In the genomic region with DNA sequence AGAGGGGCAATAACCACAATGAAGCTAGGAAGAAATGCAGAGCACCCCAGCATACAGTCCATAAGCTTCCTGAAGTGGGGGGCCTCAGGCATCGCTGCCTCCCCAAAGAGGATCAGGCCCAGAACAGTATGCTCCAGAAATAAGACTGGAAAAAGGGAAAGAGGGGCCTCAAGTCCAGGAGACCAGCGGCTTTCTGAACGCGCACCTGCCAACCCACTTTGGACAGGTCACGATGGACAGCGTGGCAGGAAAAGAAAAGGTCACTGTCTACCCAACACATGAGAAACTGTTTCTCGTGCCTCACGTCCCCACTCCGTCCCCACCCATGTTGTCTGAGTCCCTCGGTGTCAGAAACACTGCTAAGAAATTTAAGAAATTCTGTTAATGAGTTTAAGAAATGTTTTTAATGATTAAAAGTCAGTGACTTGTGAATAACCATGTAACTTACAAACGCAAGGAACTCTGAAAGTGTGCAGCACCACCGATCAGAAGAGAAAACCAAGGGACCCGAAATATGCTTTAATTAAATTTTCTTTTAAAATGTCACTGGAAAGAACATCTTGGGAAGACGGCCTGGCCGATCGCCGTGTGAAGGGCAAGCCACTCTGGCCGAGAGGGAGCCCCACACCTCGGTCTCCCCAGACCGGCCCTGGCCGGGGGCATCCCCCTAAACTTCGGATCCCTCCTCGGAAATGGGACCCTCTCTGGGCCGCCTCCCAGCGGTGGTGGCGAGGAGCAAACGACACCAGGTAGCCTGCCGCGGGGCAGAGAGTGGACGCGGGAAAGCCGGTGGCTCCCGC, we compare ENCODE assay signal across 8 cellular contexts. TPM values are rescaled to one million over a fixed set of nuclear protein-coding genes. Genes with fewer than 3 reads are reported as not detected.
DNase-seq lines count a peak whose midpoint lies in the region; ATAC-seq and TF ChIP-seq lines count a peak whose summit lies in the region.

No MANE protein-coding gene starts in this region.

- H2AFZ ChIP-seq in osteoblast (ENCODE audit: low read length): peak overlapping the region; percentile 88

- H3K4me3 ChIP-seq in fibroblast of mammary gland (ENCODE audit: control insufficient read depth, low read depth, low read length) (peak overlapping the region; percentile 57), osteoblast (ENCODE audit: insufficient read depth, low read length) (peak overlapping the region; percentile 70)

- H3K4me2 ChIP-seq in osteoblast (ENCODE audit: insufficient read depth, low read length): peak overlapping the region; percentile 82

- TF ChIP-seq CTCF in fibroblast of mammary gland (conservative IDR thresholded peaks at IDR 0.05; ENCODE audit: control insufficient read depth, insufficient read depth, low read depth, low read length) (peak; percentile 17), osteoblast (IDR thresholded peaks at IDR 0.05; ENCODE audit: extremely low read depth, low read depth, low read length) (no peak)

- ATAC-seq in GM18867 (IDR thresholded peaks at IDR 0.05; ENCODE audit: unreplicated experiment): peak; percentile 31

- H3K27ac ChIP-seq in osteoblast (ENCODE audit: low read depth, low read length): no peak overlapping the region

- H3K9me3 ChIP-seq in osteoblast (ENCODE audit: low read depth, low read length): no peaks in the 10 kb centered on the region

- H3K27me3 ChIP-seq in osteoblast (ENCODE audit: insufficient read depth, low read length): peaks cover 7% of the 10 kb centered on the region

- DNase-seq in SK-N-DZ (ENCODE audit: low spot score) (peak; percentile 29), fibroblast of mammary gland (ENCODE audit: low read depth) (no peak), osteoblast (ENCODE audit: insufficient read length, low spot score, missing footprints) (peak; percentile 69), AG08396 (ENCODE audit: low spot score) (no peak), NAMALWA (ENCODE audit: low spot score) (no peak), putamen (ENCODE audit: low spot score) (no peak)
- DNase-seq in activated effector memory CD4-positive, alpha-beta T cell treated with anti-CD3 and anti-CD28 coated beads, Interleukin-2, amount 50 U/mL, for 16 hours: no peak

- no peaks in the 10 kb centered on the region for H3K4me1 ChIP-seq in osteoblast (ENCODE audit: insufficient read depth, low read length)

- H3K36me3 ChIP-seq in osteoblast (ENCODE audit: insufficient read depth, low read length): no peaks in the 10 kb centered on the region

- peaks cover 2% of the 10 kb centered on the region for H3K79me2 ChIP-seq in osteoblast (ENCODE audit: insufficient read depth, low read length)

- H4K20me1 ChIP-seq in osteoblast (ENCODE audit: insufficient read depth, low read length): no peaks in the 10 kb centered on the region

RNA-seq across cellular contexts. Expression of a gene that starts 1.7 kb away (rescaled TPM):
- polyA plus RNA-seq in SK-N-DZ (2014; cell fraction: cytosol; rRNA removed): 3.7 and 5.1 TPM in 2 replicates
- 3.0 and 3.2 TPM in 2 replicates for polyA plus RNA-seq in SK-N-DZ (2014; cell fraction: nucleus; rRNA removed)
- 7.2 and 9.4 TPM in 2 replicates for total RNA-seq in osteoblast

Comparison
In these comparisons a context has a peak if more than half of its experiments do, and no peak if none do; other contexts are left out.
1. DNase-seq: peak in SK-N-DZ (single experiment) and osteoblast (single experiment); none in fibroblast of mammary gland (single experiment), AG08396 (single experiment), NAMALWA (single experiment), putamen (single experiment) and activated effector memory CD4-positive, alpha-beta T cell treated with anti-CD3 and anti-CD28 coated beads, Interleukin-2, amount 50 U/mL, for 16 hours (single experiment).